16 cellular contexts compared by ENCODE assay signal in genomic region chr16:73616186-73616585, GRCh38.
A peak's percentile ranks its signal among the peaks of the same experiment; 100 is the strongest.
DNase-seq lines count a peak whose midpoint lies in the region; ATAC-seq, FAIRE-seq and TF ChIP-seq lines count a peak whose summit lies in the region.
"Had no signal": no experiment of that assay in that cellular context is flagged by ENCODE, and none has a peak within 500 bp of the region (broad histone marks: within the 10 kb centered on the region; RNA-seq: fewer than 3 reads in every experiment).

No MANE protein-coding gene starts in this region.

- no peak overlapping the region for H3K27ac Mint-ChIP-seq in Calu3 (ENCODE audit: unreplicated experiment)
- no peak overlapping the region for H3K27ac Mint-ChIP-seq in activated T-cell treated with anti-CD3 and anti-CD28 coated beads, Interleukin-2, amount 50 U/mL, for 72 hours

- peaks cover 100% of the 10 kb centered on the region for H3K27me3 Mint-ChIP-seq in Calu3 (ENCODE audit: unreplicated experiment)
- no peaks in the 10 kb centered on the region for H3K27me3 Mint-ChIP-seq in activated T-cell treated with anti-CD3 and anti-CD28 coated beads, Interleukin-2, amount 50 U/mL, for 72 hours (ENCODE audit: low read depth)

- ATAC-seq in activated T-cell treated with anti-CD3 and anti-CD28 coated beads, Interleukin-2, amount 50 U/mL, for 72 hours (replicated peaks in 1 of 2), result no peak
- no peak for ATAC-seq in HG03039 (IDR thresholded peaks at IDR 0.05; ENCODE audit: unreplicated experiment)
- ATAC-seq: activated T-cell treated with anti-CD3 and anti-CD28 coated beads, Interleukin-2, amount 50 U/mL, for 4 hours had no signal

- peak; percentile 1 for DNase-seq in NCI-H82 (lab: John Stamatoyannopoulos, UW)
- DNase-seq in NCI-H82 treated with DMSO at 0.1 percent for 48 hours (lab: John Stamatoyannopoulos, UW; ENCODE audit: unreplicated experiment), result no peak
- DNase-seq in NCI-H1436 (lab: John Stamatoyannopoulos, UW), result peak; percentile 78
- DNase-seq in retina, result peak; percentile 69
- DNase-seq in Calu3, result no peak
- no peak for DNase-seq in activated T-cell treated with anti-CD3 and anti-CD28 coated beads, Interleukin-2, amount 50 U/mL, for 72 hours
- DNase-seq: activated CD4-positive, alpha-beta T cell treated with anti-CD3 and anti-CD28 coated beads, Interleukin-2, amount 50 U/mL, for 1 hour; activated T-cell treated with anti-CD3 and anti-CD28 coated beads, Interleukin-2, amount 50 U/mL, for 4 hours; adrenal gland; GM23248; islet precursor cell; NCI-H446; small intestine; stimulated activated naive CD4-positive, alpha-beta T cell treated with Interleukin-2 at 50 U/mL for 16 hours had no signal

- no peaks in the 10 kb centered on the region for H3K9me3 Mint-ChIP-seq in Calu3 (ENCODE audit: low read depth, unreplicated experiment)
- H3K9me3 Mint-ChIP-seq in activated T-cell treated with anti-CD3 and anti-CD28 coated beads, Interleukin-2, amount 50 U/mL, for 72 hours, result peaks cover 0 to 4% of the 10 kb centered on the region in 2 donors
- H3K9me3 Mint-ChIP-seq: activated T-cell treated with anti-CD3 and anti-CD28 coated beads, Interleukin-2, amount 50 U/mL, for 4 hours had no signal

- peak; percentile 62 for FAIRE-seq in TTC549 (lab: Jason Lieb, UNC)
- FAIRE-seq: small intestine had no signal

- CTCF ChIA-PET in Calu3 (lab: Charles Lee), result no interaction called here

- no peak overlapping the region for H3K4me3 Mint-ChIP-seq in Calu3 (ENCODE audit: low read depth, unreplicated experiment)
- no peak overlapping the region for H3K4me3 Mint-ChIP-seq in activated T-cell treated with anti-CD3 and anti-CD28 coated beads, Interleukin-2, amount 50 U/mL, for 72 hours
- H3K4me3 Mint-ChIP-seq: activated T-cell treated with anti-CD3 and anti-CD28 coated beads, Interleukin-2, amount 50 U/mL, for 4 hours had no signal

- H3K36me3 Mint-ChIP-seq in Calu3 (ENCODE audit: insufficient read depth, unreplicated experiment), result no peaks in the 10 kb centered on the region
- no peaks in the 10 kb centered on the region for H3K36me3 Mint-ChIP-seq in activated T-cell treated with anti-CD3 and anti-CD28 coated beads, Interleukin-2, amount 50 U/mL, for 72 hours (ENCODE audit: insufficient read depth in 2 of 2)

- TF ChIP-seq CTCF in Calu3 (IDR thresholded peaks at IDR 0.05; ENCODE audit: unreplicated experiment), result no peak

- H3K4me1 Mint-ChIP-seq in Calu3 (ENCODE audit: low read depth, unreplicated experiment), result peaks cover 11% of the 10 kb centered on the region
- H3K4me1 Mint-ChIP-seq in activated T-cell treated with anti-CD3 and anti-CD28 coated beads, Interleukin-2, amount 50 U/mL, for 72 hours (ENCODE audit: low read depth), result no peaks in the 10 kb centered on the region

- no TSS peak for BruUV-seq in Calu3 (replicated peaks; lab: Mats Ljungman, UMichigan)

- intact Hi-C loops in Calu3 (cut with micrococcal nuclease; ENCODE audit: unreplicated experiment), result no loop called here

Comparison
In these comparisons a context has a peak if more than half of its experiments do, and no peak if none do; other contexts are left out.
1. DNase-seq: peak in NCI-H82 (single experiment), NCI-H1436 (single experiment) and retina (single experiment); none in NCI-H82 treated with DMSO at 0.1 percent for 48 hours (single experiment), Calu3 (single experiment) and activated T-cell treated with anti-CD3 and anti-CD28 coated beads, Interleukin-2, amount 50 U/mL, for 72 hours (0 of 2).